Comparison of ENCODE assay signal across 20 cellular contexts in genomic region chr6:149905911-149906371, GRCh38. TPM values are rescaled to one million over a fixed set of nuclear protein-coding genes. Genes with fewer than 3 reads are reported as not detected.
"Had no signal": no experiment of that assay in that cellular context is flagged by ENCODE, and none has a peak within 500 bp of the region (broad histone marks: within the 10 kb centered on the region; RNA-seq: fewer than 3 reads in every experiment).

No MANE protein-coding gene starts in this region.

- H3K4me1 ChIP-seq: psoas muscle had no signal

- H3K4me3 Mint-ChIP-seq: activated T-cell treated with anti-CD3 and anti-CD28 coated beads, Interleukin-2, amount 50 U/mL, for 4 hours; nephron; T-cell; type B pancreatic cell; WTC11 had no signal

- H3K9me3 ChIP-seq: psoas muscle, suprapubic skin had no signal

- DNase-seq: activated CD4-positive, alpha-beta T cell treated with anti-CD3 and anti-CD28 coated beads, Interleukin-2, amount 50 U/mL, for 1 hour; activated effector memory CD4-positive, alpha-beta T cell treated with anti-CD3 and anti-CD28 coated beads, Interleukin-2, amount 50 U/mL, for 16 hours; activated T-cell treated with anti-CD3 and anti-CD28 coated beads, Interleukin-2, amount 50 U/mL, for 4 hours; amygdala; brain microvascular endothelial cell; cerebellar nuclear complex; dermis blood vessel endothelial cell; left lung; mesendoderm; occipital lobe; stimulated activated CD4-positive, alpha-beta T cell treated with anti-CD3 and anti-CD28 coated beads, Interleukin-2, amount 100 ng/mL, for 48 hours; stimulated activated naive CD8-positive, alpha-beta T cell treated with anti-CD3 and anti-CD28 coated beads, Interleukin-15, Interleukin-2, amounts not matched to agents 100 U/mL and 50 U/mL, for 24 hours; T-cell had no signal

- H3K27ac Mint-ChIP-seq: nephron, T-cell, type B pancreatic cell, WTC11 had no signal

- H3K4me1 Mint-ChIP-seq: nephron, T-cell, WTC11 had no signal

- H3K4me3 ChIP-seq: left lung, psoas muscle, suprapubic skin had no signal

- H3K27ac ChIP-seq: brain microvascular endothelial cell, left lung, psoas muscle, suprapubic skin had no signal

- H3K27me3 ChIP-seq: brain microvascular endothelial cell, left lung, suprapubic skin had no signal

- H3K36me3 Mint-ChIP-seq: type B pancreatic cell had no signal

- H3K36me3 ChIP-seq: brain microvascular endothelial cell, left lung, suprapubic skin had no signal

- ATAC-seq: activated naive CD4-positive, alpha-beta T cell treated with anti-CD3 and anti-CD28 coated beads, Interleukin-2, amount 50 U/mL, for 72 hours; activated T-cell treated with anti-CD3 and anti-CD28 coated beads, Interleukin-2, amount 50 U/mL, for 4 hours; esophagus mucosa; left lung; T-cell; WTC11 had no signal

RNA-seq across cellular contexts. Expression of gene RAET1E, which starts 8.0 kb away (rescaled TPM):
- total RNA-seq: activated T-cell treated with anti-CD3 and anti-CD28 coated beads, Interleukin-2, amount 50 U/mL, for 4 hours; dermis blood vessel endothelial cell; occipital lobe; T-cell; WTC11 had no signal

RNA-seq across cellular contexts. Expression of gene RAET1G, which starts 17.0 kb away (rescaled TPM):
- total RNA-seq: activated naive CD4-positive, alpha-beta T cell treated with anti-CD3 and anti-CD28 coated beads, Interleukin-2, amount 50 U/mL, for 72 hours; activated T-cell treated with anti-CD3 and anti-CD28 coated beads, Interleukin-2, amount 50 U/mL, for 4 hours; dermis blood vessel endothelial cell; occipital lobe; T-cell; WTC11 had no signal
